ENCODE assay signal across 1 cellular context in the genomic region with DNA sequence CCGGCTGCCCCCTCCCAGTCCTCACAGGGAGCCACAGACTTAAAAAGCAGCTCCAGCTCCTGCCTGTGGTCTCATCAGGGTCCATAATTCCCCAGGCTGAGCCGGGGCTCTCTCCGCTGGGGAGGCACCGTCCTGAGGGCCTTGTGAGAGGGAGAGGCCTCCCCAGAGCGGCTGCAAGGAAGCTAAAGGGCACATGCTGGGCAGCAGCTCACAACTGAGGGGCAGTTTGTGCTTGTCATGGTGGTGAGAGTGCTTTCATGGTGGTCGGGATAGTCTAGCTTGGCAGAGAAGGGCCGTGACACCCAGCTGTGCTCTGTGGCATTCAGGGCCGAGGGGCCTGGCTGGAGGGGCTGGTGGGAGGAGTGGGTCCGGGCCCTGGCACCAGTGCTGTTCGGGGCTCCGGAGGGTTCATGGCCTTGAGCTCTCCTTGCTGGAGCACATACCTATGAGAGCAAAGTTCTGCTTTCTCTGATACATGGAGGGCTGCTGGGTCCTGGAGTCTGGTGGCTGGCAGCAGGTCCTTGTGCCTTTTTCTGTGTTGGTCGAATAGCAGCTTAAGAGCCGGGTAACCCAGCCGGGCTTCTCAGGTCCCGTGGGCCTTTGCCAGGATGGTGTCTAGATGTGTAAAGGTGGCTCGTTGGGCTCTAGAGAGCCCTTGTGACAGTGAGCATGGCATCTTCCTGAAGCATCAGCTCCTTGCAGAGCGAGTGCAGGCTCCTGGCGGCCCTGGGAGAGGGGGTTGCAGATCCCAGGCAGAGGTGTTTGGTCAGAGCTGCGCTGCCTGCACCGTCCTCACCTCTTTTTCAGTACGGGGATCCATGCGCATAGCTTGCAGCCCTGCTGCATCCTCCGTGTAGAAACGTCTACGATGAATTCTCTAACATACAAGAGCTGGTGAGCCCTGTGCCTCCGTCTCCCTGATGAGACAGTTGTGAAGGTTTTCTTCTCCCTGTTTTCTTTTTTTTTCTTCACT.
TF ChIP-seq lines count a peak whose summit lies in the region.

No MANE protein-coding gene starts in this region.

TF ChIP-seq in H1, 55 proteins besides CTCF, POLR2A, EP300 and RAD21:
- TF ChIP-seq RFX5 (IDR thresholded peaks at IDR 0.05; ENCODE audit: borderline replicate concordance, low read depth, low read length) (no peak), SP4 (IDR thresholded peaks at IDR 0.05; ENCODE audit: low read length) (no peak), RBBP5 (IDR thresholded peaks at IDR 0.05; ENCODE audit: borderline replicate concordance, low read depth, low read length) (no peak), RXRA (IDR thresholded peaks at IDR 0.05; ENCODE audit: insufficient read depth, low read depth, low read length) (no peak), SIX5 (IDR thresholded peaks at IDR 0.05; ENCODE audit: low read depth, low read length) (no peak), TAF7 (optimal IDR thresholded peaks at IDR 0.05; ENCODE audit: borderline replicate concordance, low read depth, low read length) (no peak), MAFK (IDR thresholded peaks at IDR 0.05; ENCODE audit: low read depth, low read length) (no peak), HDAC6 (IDR thresholded peaks at IDR 0.05; ENCODE audit: low read depth, low read length) (no peak), JUN (IDR thresholded peaks at IDR 0.05; ENCODE audit: low read depth, low read length) (no peak), TBP (IDR thresholded peaks at IDR 0.05; ENCODE audit: low read depth, low read length) (no peak), NANOG (IDR thresholded peaks at IDR 0.05; ENCODE audit: insufficient read depth, low read depth, low read length, poor library complexity, severe bottlenecking) (no peak)
- TF ChIP-seq, protein P1, sequence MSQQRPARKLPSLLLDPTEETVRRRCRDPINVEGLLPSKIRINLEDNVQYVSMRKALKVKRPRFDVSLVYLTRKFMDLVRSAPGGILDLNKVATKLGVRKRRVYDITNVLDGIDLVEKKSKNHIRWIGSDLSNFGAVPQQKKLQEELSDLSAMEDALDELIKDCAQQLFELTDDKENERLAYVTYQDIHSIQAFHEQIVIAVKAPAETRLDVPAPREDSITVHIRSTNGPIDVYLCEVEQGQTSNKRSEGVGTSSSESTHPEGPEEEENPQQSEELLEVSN (IDR thresholded peaks at IDR 0.05) = no peak
